Comparison of ENCODE assay signal across 15 cellular contexts in the genomic region with DNA sequence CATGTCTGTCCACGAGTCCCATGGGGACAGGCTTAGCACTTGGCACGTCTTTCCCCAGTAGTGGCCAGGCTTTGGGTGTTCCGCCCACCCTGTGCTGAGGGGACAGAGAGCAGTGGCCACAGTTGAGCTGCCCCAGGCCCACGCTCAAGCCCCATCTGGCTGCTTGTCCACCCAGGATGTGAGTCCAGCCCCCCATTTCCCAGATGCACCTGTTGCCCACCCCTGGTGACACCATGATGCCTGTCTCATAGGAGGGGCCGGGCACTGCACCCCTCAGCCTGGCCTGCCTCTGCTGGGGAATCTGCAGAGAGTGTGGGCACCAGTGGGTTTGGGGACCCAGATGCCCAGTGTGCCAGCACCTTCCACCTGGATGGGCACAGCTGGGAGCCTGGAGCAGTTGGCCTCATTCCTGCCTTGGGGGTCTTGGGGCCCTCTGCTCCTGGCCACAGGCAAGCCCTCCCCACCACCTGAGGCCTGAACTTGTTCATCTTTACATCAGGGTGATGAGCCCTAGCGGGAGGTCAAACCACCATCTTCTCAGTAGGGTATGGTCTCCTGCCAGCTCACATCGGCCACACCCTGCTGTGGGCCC. TPM values are rescaled to one million over a fixed set of nuclear protein-coding genes. Genes with fewer than 3 reads are reported as not detected.
"Had no signal": no experiment of that assay in that cellular context is flagged by ENCODE, and none has a peak within 500 bp of the region (broad histone marks: within the 10 kb centered on the region; RNA-seq: fewer than 3 reads in every experiment).

No MANE protein-coding gene starts in this region.

- H3K4me1 Mint-ChIP-seq: neural progenitor cell had no signal

- H3K27ac Mint-ChIP-seq: activated naive CD4-positive, alpha-beta T cell treated with anti-CD3 and anti-CD28 coated beads, Interleukin-2, amount 50 U/mL, for 24 hours; dendritic cell treated with granulocyte-macrophage colony-stimulating factor and Interleukin-4, amounts not matched to agents 40 ng/mL and 50 ng/mL, for 4 days; neural progenitor cell; T-helper 1 cell treated with Interleukin-12 subunit alpha and Interleukin-12 subunit beta and Interleukin-4 antibody, amounts not matched to agents 30 μg/mL and 1 μg/mL, for 36 hours had no signal

- H3K36me3 ChIP-seq: esophagus muscularis mucosa, neural progenitor cell had no signal

- H3K9me3 ChIP-seq: esophagus muscularis mucosa, thyroid gland had no signal

- H3K4me3 ChIP-seq: esophagus muscularis mucosa, neural progenitor cell, thyroid gland had no signal

- H3K4me3 Mint-ChIP-seq: activated naive CD4-positive, alpha-beta T cell treated with anti-CD3 and anti-CD28 coated beads, Interleukin-2, amount 50 U/mL, for 24 hours; dendritic cell treated with granulocyte-macrophage colony-stimulating factor and Interleukin-4, amounts not matched to agents 40 ng/mL and 50 ng/mL, for 4 days; neural progenitor cell; T-helper 1 cell treated with Interleukin-12 subunit alpha and Interleukin-12 subunit beta and Interleukin-4 antibody, amounts not matched to agents 30 μg/mL and 1 μg/mL, for 36 hours had no signal

- H3K36me3 Mint-ChIP-seq: activated naive CD4-positive, alpha-beta T cell treated with anti-CD3 and anti-CD28 coated beads, Interleukin-2, amount 50 U/mL, for 24 hours; neural progenitor cell had no signal

- H3K27me3 Mint-ChIP-seq: activated naive CD4-positive, alpha-beta T cell treated with anti-CD3 and anti-CD28 coated beads, Interleukin-2, amount 50 U/mL, for 24 hours; dendritic cell treated with granulocyte-macrophage colony-stimulating factor and Interleukin-4, amounts not matched to agents 40 ng/mL and 50 ng/mL, for 4 days had no signal

- DNase-seq: activated CD4-positive, alpha-beta T cell treated with anti-CD3 and anti-CD28 coated beads for 1 hour; activated gamma-delta T cell; effector memory CD4-positive, alpha-beta T cell; mammary epithelial cell; stimulated activated naive CD4-positive, alpha-beta T cell treated with Interleukin-2 at 50 U/mL for 16 hours; thyroid gland had no signal

- H3K27me3 ChIP-seq: thyroid gland had no signal

- H3K4me1 ChIP-seq: neural progenitor cell had no signal

- H3K9me3 Mint-ChIP-seq: activated naive CD4-positive, alpha-beta T cell treated with anti-CD3 and anti-CD28 coated beads, Interleukin-2, amount 50 U/mL, for 24 hours; dendritic cell treated with granulocyte-macrophage colony-stimulating factor and Interleukin-4, amounts not matched to agents 40 ng/mL and 50 ng/mL, for 4 days; neural progenitor cell; T-helper 1 cell treated with Interleukin-12 subunit alpha and Interleukin-12 subunit beta and Interleukin-4 antibody, amounts not matched to agents 30 μg/mL and 1 μg/mL, for 36 hours had no signal

- H3K27ac ChIP-seq: esophagus muscularis mucosa, neural progenitor cell, thyroid gland had no signal

RNA-seq across cellular contexts. Expression of a gene that starts 15.1 kb away (rescaled TPM):
- total RNA-seq: mononuclear cell had no signal

RNA-seq across cellular contexts. Expression of a gene that starts 32.7 kb away (rescaled TPM):
- total RNA-seq: chondrocyte, endothelial cell of umbilical vein, osteocyte had no signal
